In the genomic region with DNA sequence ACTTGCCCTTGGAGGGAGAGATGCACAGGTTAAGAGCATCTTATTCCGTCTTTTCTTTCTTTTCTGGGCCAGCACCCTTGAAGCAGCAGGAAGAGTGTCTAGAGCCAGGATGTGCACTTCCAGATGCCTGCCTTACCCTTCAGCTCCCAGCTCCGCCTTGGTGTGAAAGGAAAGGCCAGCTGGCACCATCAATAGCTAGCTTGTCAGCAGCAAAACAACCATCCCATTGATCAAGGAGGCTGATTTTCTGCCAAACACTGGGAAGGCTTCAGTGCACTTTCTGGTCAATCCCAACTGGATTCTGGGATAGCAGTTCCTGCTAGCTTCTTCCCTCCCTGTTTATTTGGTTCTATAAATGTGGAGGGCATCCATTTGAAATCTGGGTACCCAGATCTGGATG, we compare ENCODE assay signal across 23 cellular contexts.
DNase-seq lines count a peak whose midpoint lies in the region; ATAC-seq, FAIRE-seq and TF ChIP-seq lines count a peak whose summit lies in the region.
"Had no signal": no experiment of that assay in that cellular context is flagged by ENCODE, and none has a peak within 500 bp of the region (broad histone marks: within the 10 kb centered on the region; RNA-seq: fewer than 3 reads in every experiment).

No MANE protein-coding gene starts in this region.

- no peak for ATAC-seq in A549
- ATAC-seq in HG03354 (IDR thresholded peaks at IDR 0.05; ENCODE audit: poor library complexity, severe bottlenecking, unreplicated experiment): no peak
- ATAC-seq in stimulated activated effector memory CD8-positive, alpha-beta T cell treated with anti-CD3 and anti-CD28 coated beads, Interleukin-12 subunit alpha, Interleukin-12 subunit beta, amount 100 ng/mL, for 72 hours: no peak

- CTCF ChIA-PET in A549 (lab: Yijun Ruan, JAX): interaction anchor here (0.9 to 8.3 kb wide), 3 partner anchors 15 to 116 kb away, joined by 3 to 97 read pairs (median 53); no protein-coding TSS in a partner anchor

- DNase-seq in A549 (ENCODE audit: low read depth in 1 of 2, low spot score in 1 of 2): no peak
- peak in 53 of 56 donors; percentile 14 to 95 (median 77) for DNase-seq in amygdala (lab: John Stamatoyannopoulos, UW)
- peak; percentile 94 for DNase-seq in foreskin melanocyte
- peak; percentile 99 for DNase-seq in pons (ENCODE audit: low spot score)
- no peak for DNase-seq in GM12892 (ENCODE audit: insufficient read length)
- DNase-seq in foreskin fibroblast: no peak
- no peak for DNase-seq in stimulated activated effector memory CD8-positive, alpha-beta T cell treated with anti-CD3 and anti-CD28 coated beads, Interleukin-12 subunit alpha, Interleukin-12 subunit beta, amount 100 ng/mL, for 72 hours (ENCODE audit: low spot score in 2 of 2)
- DNase-seq: activated CD4-positive, alpha-beta T cell treated with anti-CD3 and anti-CD28 coated beads for 4 hours; activated CD8-positive, alpha-beta memory T cell treated with anti-CD3 and anti-CD28 coated beads, Interleukin-2, amount 50 U/mL, for 4 hours; activated effector memory CD4-positive, alpha-beta T cell treated with anti-CD3 and anti-CD28 coated beads, Interleukin-2, amount 50 U/mL, for 16 hours; cerebellar nuclear complex; DMS153; Karpas-422; NCI-H1417; NCI-H2171 treated with DMSO at 0.1 percent for 48 hours; NCI-H82; Peyer's patch; small intestine; stimulated activated CD4-positive, alpha-beta T cell treated with anti-CD3 and anti-CD28 coated beads, Interleukin-4, amount 100 ng/mL, for 1 hour had no signal

- WGBS in A549 (ENCODE audit: missing lambda C conversion rate): 97% methylated on average over 2 of the region's 2 CpGs

- H3K4me1 ChIP-seq in A549: peaks cover 63% of the 10 kb centered on the region
- H3K4me1 ChIP-seq: parathyroid adenoma, Peyer's patch had no signal

- TF ChIP-seq CTCF in A549 (IDR thresholded peaks at IDR 0.05) (no peak), foreskin fibroblast (IDR thresholded peaks at IDR 0.05; ENCODE audit: low read depth, low read length) (no peak)

- no peak overlapping the region for H3K27ac Mint-ChIP-seq in stimulated activated effector memory CD8-positive, alpha-beta T cell treated with anti-CD3 and anti-CD28 coated beads, Interleukin-12 subunit alpha, Interleukin-12 subunit beta, amount 100 ng/mL, for 72 hours

- H3K4me3 Mint-ChIP-seq in stimulated activated effector memory CD8-positive, alpha-beta T cell treated with anti-CD3 and anti-CD28 coated beads, Interleukin-12 subunit alpha, Interleukin-12 subunit beta, amount 100 ng/mL, for 72 hours: no peak overlapping the region

- POLR2A ChIA-PET in A549 (lab: Yijun Ruan, JAX): no interaction called here

- no peaks in the 10 kb centered on the region for H3K9me3 Mint-ChIP-seq in stimulated activated effector memory CD8-positive, alpha-beta T cell treated with anti-CD3 and anti-CD28 coated beads, Interleukin-12 subunit alpha, Interleukin-12 subunit beta, amount 100 ng/mL, for 72 hours

- H3K4me3 ChIP-seq in A549 (no peak overlapping the region), foreskin fibroblast (ENCODE audit: low read depth in 1 of 2, low read length in 2 of 2) (no peak overlapping the region)
- H3K4me3 ChIP-seq: Peyer's patch had no signal

- H3K9me3 ChIP-seq in A549: no peaks in the 10 kb centered on the region
- H3K9me3 ChIP-seq: Peyer's patch had no signal

- no peak for TF ChIP-seq RAD21 in A549 (conservative IDR thresholded peaks at IDR 0.05 in 1 of 2, IDR thresholded peaks at IDR 0.05 in 1 of 2)

- H3K4me1 Mint-ChIP-seq in stimulated activated effector memory CD8-positive, alpha-beta T cell treated with anti-CD3 and anti-CD28 coated beads, Interleukin-12 subunit alpha, Interleukin-12 subunit beta, amount 100 ng/mL, for 72 hours: no peaks in the 10 kb centered on the region

- TF ChIP-seq EP300 in A549 (IDR thresholded peaks at IDR 0.05): no peak

- TF ChIP-seq POLR2A in A549 (IDR thresholded peaks at IDR 0.05; ENCODE audit: low read length) (no peak), GM12892 (IDR thresholded peaks at IDR 0.05; ENCODE audit: low read depth, low read length) (no peak)

- H3K4me2 ChIP-seq in A549: no peak overlapping the region

- FAIRE-seq in A549 (lab: Jason Lieb, UNC) (no peak), GM12892 (lab: Jason Lieb, UNC) (no peak)
- FAIRE-seq: endometrium, small intestine had no signal

- no peaks in the 10 kb centered on the region for H3K36me3 Mint-ChIP-seq in stimulated activated effector memory CD8-positive, alpha-beta T cell treated with anti-CD3 and anti-CD28 coated beads, Interleukin-12 subunit alpha, Interleukin-12 subunit beta, amount 100 ng/mL, for 72 hours

- peak overlapping the region; percentile 84 to 90; a peak in 5 of 6 replicates for H3K27ac ChIP-seq in A549
- H3K27ac ChIP-seq: C4-2B, parathyroid adenoma had no signal

TF ChIP-seq in A549, 52 proteins besides CTCF, POLR2A, EP300 and RAD21:
- no peak for TF ChIP-seq FOSL2 (IDR thresholded peaks at IDR 0.05)
- TF ChIP-seq FOSL2 (CRISPR knock-in tag; IDR thresholded peaks at IDR 0.05): no peak
- TF ChIP-seq BHLHE40 (IDR thresholded peaks at IDR 0.05; ENCODE audit: low read depth, low read length): no peak
- TF ChIP-seq ELK1 (IDR thresholded peaks at IDR 0.05; ENCODE audit: low read depth, low read length): no peak
- no peak for TF ChIP-seq SMC3 (IDR thresholded peaks at IDR 0.05)
- TF ChIP-seq NR3C1 (IDR thresholded peaks at IDR 0.05): no peak
- TF ChIP-seq ESRRA (IDR thresholded peaks at IDR 0.05; ENCODE audit: borderline replicate concordance, low read length): no peak
- TF ChIP-seq RNF2 (IDR thresholded peaks at IDR 0.05; ENCODE audit: borderline replicate concordance, low read depth): no peak
- no peak for TF ChIP-seq ZNF302 (CRISPR knock-in tag; IDR thresholded peaks at IDR 0.05)
- no peak for TF ChIP-seq KDM5A (IDR thresholded peaks at IDR 0.05)
- no peak for TF ChIP-seq HEYL (CRISPR knock-in tag; IDR thresholded peaks at IDR 0.05)
- TF ChIP-seq RFX5 (IDR thresholded peaks at IDR 0.05): no peak
- no peak for TF ChIP-seq CBX8 (IDR thresholded peaks at IDR 0.05)
- no peak for TF ChIP-seq HOXB13 (CRISPR knock-in tag; IDR thresholded peaks at IDR 0.05; ENCODE audit: low read depth)
- no peak for TF ChIP-seq PHF8 (IDR thresholded peaks at IDR 0.05; ENCODE audit: borderline replicate concordance, low read depth)
- no peak for TF ChIP-seq MAZ (IDR thresholded peaks at IDR 0.05; ENCODE audit: borderline replicate concordance, low read depth, low read length)

Comparison
In these comparisons a context has a peak if more than half of its experiments do, and no peak if none do; other contexts are left out.
1. DNase-seq: peak in amygdala (53 of 56), foreskin melanocyte (single experiment) and pons (single experiment); none in A549 (0 of 2), GM12892 (single experiment), foreskin fibroblast (0 of 2) and stimulated activated effector memory CD8-positive, alpha-beta T cell treated with anti-CD3 and anti-CD28 coated beads, Interleukin-12 subunit alpha, Interleukin-12 subunit beta, amount 100 ng/mL, for 72 hours (0 of 2).